17 cellular contexts compared by ENCODE assay signal in the genomic region with DNA sequence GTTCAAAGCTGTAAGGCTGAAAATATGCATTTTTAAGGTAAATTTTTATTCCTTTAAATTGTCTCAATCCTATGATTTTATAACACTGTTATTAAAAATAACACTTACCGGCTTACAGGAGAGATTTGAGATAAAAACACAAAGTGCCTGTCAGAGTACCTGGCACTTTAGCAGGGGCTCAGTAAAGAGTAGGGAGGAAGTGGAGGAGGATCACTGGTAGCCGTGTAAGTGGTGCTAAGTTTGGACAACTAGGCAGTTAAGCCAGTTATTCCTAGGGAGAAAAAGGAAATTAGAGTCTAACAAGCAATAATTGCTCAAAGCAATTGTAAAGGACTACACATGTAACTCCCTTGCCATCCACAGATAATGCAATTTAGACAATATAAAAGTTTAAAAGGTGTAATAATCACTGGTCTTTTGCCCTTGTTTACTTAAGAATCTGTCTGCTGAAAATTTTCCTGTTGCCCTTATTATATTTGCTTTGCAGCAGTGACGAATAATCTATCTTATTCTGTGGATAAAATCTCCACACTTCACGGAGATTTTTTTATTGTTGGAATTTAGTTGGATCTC.
DNase-seq lines count a peak whose midpoint lies in the region; ATAC-seq, FAIRE-seq and TF ChIP-seq lines count a peak whose summit lies in the region.
"Had no signal": no experiment of that assay in that cellular context is flagged by ENCODE, and none has a peak within 500 bp of the region (broad histone marks: within the 10 kb centered on the region; RNA-seq: fewer than 3 reads in every experiment).

No MANE protein-coding gene starts in this region.

- no peaks in the 10 kb centered on the region for H3K9me3 ChIP-seq in liver (ENCODE audit: control insufficient read depth in 4 of 4, low read length in 3 of 4)
- no peaks in the 10 kb centered on the region for H3K9me3 ChIP-seq in HepG2 (ENCODE audit: low read length)
- no peaks in the 10 kb centered on the region for H3K9me3 ChIP-seq in suprapubic skin

- POLR2A ChIA-PET in HepG2 (lab: Yijun Ruan, JAX) = no interaction called here

- DNase-seq in HepG2 (ENCODE audit: low spot score) = no peak
- DNase-seq in NCI-H2227 treated with DMSO at 0.1 percent for 48 hours (lab: John Stamatoyannopoulos, UW) = peak; percentile 36
- no peak for DNase-seq in left colon
- no peak for DNase-seq in NCI-H1105 treated with DMSO at 0.1 percent for 48 hours (lab: John Stamatoyannopoulos, UW)
- no peak for DNase-seq in suprapubic skin (ENCODE audit: low spot score in 2 of 2)
- DNase-seq: activated CD4-positive, alpha-beta T cell treated with anti-CD3 and anti-CD28 coated beads, Interleukin-2, amount 10 ng/mL, durations not matched to agents 7 days and 5 days; CD4-positive, alpha-beta T cell; endodermal cell; NCI-H187; NCI-H446; posterior cingulate gyrus; T-helper 17 cell; WERI-Rb-1 had no signal

- peak overlapping the region; percentile 5 to 41 (median 18) for H3K4me3 ChIP-seq in liver (ENCODE audit: low read depth in 1 of 3, low read length in 3 of 3)
- H3K4me3 ChIP-seq in HepG2 (replicated peaks in 1 of 3; ENCODE audit: insufficient read depth in 1 of 3, low read depth in 2 of 3, low read length in 3 of 3) = no peak overlapping the region
- no peak overlapping the region for H3K4me3 ChIP-seq in suprapubic skin

- H2AFZ ChIP-seq in HepG2 (ENCODE audit: low read length) = no peak overlapping the region

- H3K27me3 ChIP-seq in liver (ENCODE audit: control insufficient read depth in 4 of 4, insufficient read depth in 4 of 4, low read length in 3 of 4) = no peaks in the 10 kb centered on the region
- no peaks in the 10 kb centered on the region for H3K27me3 ChIP-seq in HepG2 (ENCODE audit: control insufficient read depth in 1 of 2, insufficient read depth in 2 of 2, low read length in 2 of 2)
- no peaks in the 10 kb centered on the region for H3K27me3 ChIP-seq in suprapubic skin

- no peaks in the 10 kb centered on the region for H4K20me1 ChIP-seq in HepG2 (ENCODE audit: insufficient read depth, low read length)

- in situ Hi-C loops in HepG2 (cut with HindIII; ENCODE audit: extremely low pct_ligation_motif_present, low pct_unique_long_range_greater_than_20kb) = no loop called here

- peaks cover 1 to 29% (median 16%) of the 10 kb centered on the region in 4 donors for H3K4me1 ChIP-seq in liver (ENCODE audit: control insufficient read depth in 4 of 4, insufficient read depth in 4 of 4, low read length in 3 of 4)
- peaks cover 24% of the 10 kb centered on the region for H3K4me1 ChIP-seq in HepG2 (ENCODE audit: insufficient read depth, low read length)
- no peaks in the 10 kb centered on the region for H3K4me1 ChIP-seq in suprapubic skin

- no peaks in the 10 kb centered on the region for H3K79me2 ChIP-seq in HepG2 (ENCODE audit: insufficient read depth, low read length)

- CTCF ChIA-PET in HepG2 (lab: Yijun Ruan, JAX; ENCODE audit: low intra/inter-chr PET ratio, low total read pairs) = no interaction called here

- H3K36me3 ChIP-seq in liver (ENCODE audit: control insufficient read depth in 4 of 4, insufficient read depth in 3 of 4, low read depth in 1 of 4, low read length in 3 of 4) (no peaks in the 10 kb centered on the region), HepG2 (replicated peaks in 1 of 2; ENCODE audit: control insufficient read depth in 1 of 2, insufficient read depth in 2 of 2, low read length in 2 of 2) (no peaks in the 10 kb centered on the region), suprapubic skin (no peaks in the 10 kb centered on the region)
- H3K36me3 ChIP-seq: WERI-Rb-1 had no signal

- no peak for TF ChIP-seq CTCF in liver (IDR thresholded peaks at IDR 0.05; ENCODE audit: low read depth, low read length, missing input control)
- TF ChIP-seq CTCF in HepG2 (CRISPR knock-in tag; IDR thresholded peaks at IDR 0.05) = no peak
- no peak for TF ChIP-seq CTCF in suprapubic skin (IDR thresholded peaks at IDR 0.05)

- BruUV-seq in HepG2 (replicated peaks; lab: Mats Ljungman, UMichigan) = no TSS peak

- intact Hi-C loops in HepG2 (cut with micrococcal nuclease; ENCODE audit: unreplicated experiment) (no loop called here), left colon (cut with DNase I, micrococcal nuclease) (no loop called here)

- TF ChIP-seq EP300 in HepG2 (IDR thresholded peaks at IDR 0.05; ENCODE audit: low read depth in 2 of 2, low read length in 2 of 2) (no peak), HepG2 (CRISPR knock-in tag; IDR thresholded peaks at IDR 0.05; ENCODE audit: borderline replicate concordance) (no peak), suprapubic skin (IDR thresholded peaks at IDR 0.05) (no peak)

- TF ChIP-seq RAD21 in liver (IDR thresholded peaks at IDR 0.05) = no peak
- no peak for TF ChIP-seq RAD21 in HepG2 (CRISPR knock-in tag; IDR thresholded peaks at IDR 0.05)

- WGBS in liver = 24% methylated on average over 4 of the region's 4 CpGs
- 93% methylated on average over 4 of the region's 4 CpGs for WGBS in HepG2 (ENCODE audit: low lambda C conversion rate)
- WGBS in suprapubic skin = 84% methylated on average over 4 of the region's 4 CpGs

- no peak for TF ChIP-seq POLR2A in HepG2 (IDR thresholded peaks at IDR 0.05; ENCODE audit: insufficient read depth in 1 of 2, low read depth in 2 of 2, low read length in 2 of 2)
- no peak for TF ChIP-seq POLR2A in suprapubic skin (IDR thresholded peaks at IDR 0.05)

- H3K4me2 ChIP-seq in HepG2 (ENCODE audit: low read depth, low read length) = no peak overlapping the region

- no peak for FAIRE-seq in HepG2 (lab: Jason Lieb, UNC)
- FAIRE-seq: colon, RCC 7860 had no signal

- ATAC-seq in HepG2 (no peak), left colon (peak; percentile 86), HG03354 (IDR thresholded peaks at IDR 0.05; ENCODE audit: poor library complexity, severe bottlenecking, unreplicated experiment) (no peak)
- ATAC-seq: T-helper 17 cell had no signal

- peak overlapping the region; percentile 34 to 49 for H3K9ac ChIP-seq in liver (ENCODE audit: low read depth in 1 of 2, low read length in 2 of 2)
- H3K9ac ChIP-seq in HepG2 (ENCODE audit: insufficient read depth, low read depth, low read length) = no peak overlapping the region

- H3K27ac ChIP-seq in liver (ENCODE audit: low read depth in 1 of 2, low read length in 2 of 2) (peak overlapping the region in 1 of 2 donors; percentile 51), HepG2 (ENCODE audit: extremely low read length, insufficient read depth, low read length) (no peak overlapping the region), suprapubic skin (no peak overlapping the region)
- H3K27ac ChIP-seq: WERI-Rb-1 had no signal

TF ChIP-seq in liver, 16 proteins besides CTCF, POLR2A, EP300 and RAD21:
- TF ChIP-seq FOXA2 (IDR thresholded peaks at IDR 0.05) = peak; percentile 83
- TF ChIP-seq HNF4A (conservative IDR thresholded peaks at IDR 0.05) = peak in 1 of 2 donors; percentile 36
- TF ChIP-seq, protein P1, sequence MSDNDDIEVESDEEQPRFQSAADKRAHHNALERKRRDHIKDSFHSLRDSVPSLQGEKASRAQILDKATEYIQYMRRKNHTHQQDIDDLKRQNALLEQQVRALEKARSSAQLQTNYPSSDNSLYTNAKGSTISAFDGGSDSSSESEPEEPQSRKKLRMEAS (IDR thresholded peaks at IDR 0.05) = no peak
- peak; percentile 70 for TF ChIP-seq FOXA1 (IDR thresholded peaks at IDR 0.05)

TF ChIP-seq in HepG2, 621 proteins besides CTCF, POLR2A, EP300 and RAD21:
- no peak for TF ChIP-seq SMYD3 (CRISPR knock-in tag; IDR thresholded peaks at IDR 0.05)
- no peak for TF ChIP-seq CENPX (CRISPR knock-in tag; IDR thresholded peaks at IDR 0.05)
- no peak for TF ChIP-seq MED1 (CRISPR knock-in tag; IDR thresholded peaks at IDR 0.05)
- no peak for TF ChIP-seq SSRP1 (CRISPR knock-in tag; IDR thresholded peaks at IDR 0.05)
- TF ChIP-seq, protein P2, sequence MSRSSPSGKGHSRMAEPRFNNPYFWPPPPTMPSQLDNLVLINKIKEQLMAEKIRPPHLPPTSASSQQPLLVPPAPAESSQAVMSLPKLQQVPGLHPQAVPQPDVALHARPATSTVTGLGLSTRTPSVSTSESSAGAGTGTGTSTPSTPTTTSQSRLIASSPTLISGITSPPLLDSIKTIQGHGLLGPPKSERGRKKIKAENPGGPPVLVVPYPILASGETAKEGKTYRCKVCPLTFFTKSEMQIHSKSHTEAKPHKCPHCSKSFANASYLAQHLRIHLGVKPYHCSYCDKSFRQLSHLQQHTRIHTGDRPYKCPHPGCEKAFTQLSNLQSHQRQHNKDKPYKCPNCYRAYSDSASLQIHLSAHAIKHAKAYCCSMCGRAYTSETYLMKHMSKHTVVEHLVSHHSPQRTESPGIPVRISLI (CRISPR knock-in tag; IDR thresholded peaks at IDR 0.05; ENCODE audit: borderline replicate concordance) = no peak
- no peak for TF ChIP-seq ZNF432 (CRISPR knock-in tag; IDR thresholded peaks at IDR 0.05; ENCODE audit: borderline replicate concordance)
- TF ChIP-seq ZNF562 (CRISPR knock-in tag; IDR thresholded peaks at IDR 0.05; ENCODE audit: borderline replicate concordance) = no peak
- no peak for TF ChIP-seq RFX5 (IDR thresholded peaks at IDR 0.05; ENCODE audit: low read depth, low read length)
- TF ChIP-seq, protein P3, sequence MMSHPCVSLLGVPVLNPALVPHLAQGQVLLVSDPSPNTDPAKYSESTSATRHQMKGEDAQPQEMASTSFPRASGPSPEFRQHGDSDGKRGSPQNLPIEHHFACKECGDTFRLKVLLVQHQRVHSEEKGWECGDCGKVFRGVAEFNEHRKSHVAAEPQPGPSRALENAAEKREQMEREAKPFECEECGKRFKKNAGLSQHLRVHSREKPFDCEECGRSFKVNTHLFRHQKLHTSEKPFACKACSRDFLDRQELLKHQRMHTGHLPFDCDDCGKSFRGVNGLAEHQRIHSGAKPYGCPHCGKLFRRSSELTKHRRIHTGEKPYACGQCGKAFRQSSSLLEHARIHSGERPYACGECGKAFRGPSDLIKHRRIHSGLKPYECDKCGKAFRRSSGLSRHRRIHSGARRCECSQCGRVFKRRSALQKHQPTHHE (CRISPR knock-in tag; IDR thresholded peaks at IDR 0.05; ENCODE audit: borderline replicate concordance) = no peak
- TF ChIP-seq ZNF367 (CRISPR knock-in tag; IDR thresholded peaks at IDR 0.05; ENCODE audit: borderline replicate concordance) = no peak
- TF ChIP-seq HOXA5 (CRISPR knock-in tag; IDR thresholded peaks at IDR 0.05) = no peak
- no peak for TF ChIP-seq ZNF746 (CRISPR knock-in tag; IDR thresholded peaks at IDR 0.05)
- no peak for TF ChIP-seq ZSCAN31 (CRISPR knock-in tag; IDR thresholded peaks at IDR 0.05; ENCODE audit: low read depth)

Comparison
In these comparisons a context has a peak if more than half of its experiments do, and no peak if none do; other contexts are left out.
1. H3K4me3 ChIP-seq: peak in liver (3 of 3); none in HepG2 (0 of 3) and suprapubic skin (single experiment).